ENCODE assay signal across 24 cellular contexts in genomic region chr16:57752581-57753447, GRCh38. TPM values are rescaled to one million over a fixed set of nuclear protein-coding genes. Genes with fewer than 3 reads are reported as not detected.
DNase-seq lines count a peak whose midpoint lies in the region; ATAC-seq and TF ChIP-seq lines count a peak whose summit lies in the region.
"Had no signal": no experiment of that assay in that cellular context is flagged by ENCODE, and none has a peak within 500 bp of the region (broad histone marks: within the 10 kb centered on the region; RNA-seq: fewer than 3 reads in every experiment).

No MANE protein-coding gene starts in this region.

- peaks cover 12% of the 10 kb centered on the region for H3K36me3 Mint-ChIP-seq in effector memory CD8-positive, alpha-beta T cell (ENCODE audit: insufficient read depth)

- CTCF ChIA-PET in RWPE1 (lab: Yijun Ruan, JAX) = no interaction called here

- H3K27me3 Mint-ChIP-seq in effector memory CD8-positive, alpha-beta T cell = no peaks in the 10 kb centered on the region

- no peaks in the 10 kb centered on the region for H3K9me3 Mint-ChIP-seq in effector memory CD8-positive, alpha-beta T cell
- H3K9me3 Mint-ChIP-seq: CD8-positive, alpha-beta T cell had no signal

- H3K4me1 ChIP-seq in BE2C (no peaks in the 10 kb centered on the region), right cardiac atrium (ENCODE audit: control insufficient read depth, insufficient read depth, low read length) (no peaks in the 10 kb centered on the region), mucosa of descending colon (ENCODE audit: low read depth) (no peaks in the 10 kb centered on the region)

- WGBS in right cardiac atrium = 88% methylated on average over 44 of the region's 44 CpGs

- ATAC-seq in right cardiac atrium (no peak), mucosa of descending colon (no peak), HG02571 (IDR thresholded peaks at IDR 0.05; ENCODE audit: unreplicated experiment) (no peak)
- no peak for ATAC-seq in effector memory CD8-positive, alpha-beta T cell (replicated peaks)
- ATAC-seq: CD8-positive, alpha-beta T cell; HCT116 had no signal

- H3K9me3 ChIP-seq in BE2C = no peaks in the 10 kb centered on the region
- H3K9me3 ChIP-seq in right cardiac atrium (ENCODE audit: control insufficient read depth, low read length) = no peaks in the 10 kb centered on the region
- no peaks in the 10 kb centered on the region for H3K9me3 ChIP-seq in mucosa of descending colon
- H3K9me3 ChIP-seq: Caco-2, SJSA1 had no signal

- no peaks in the 10 kb centered on the region for H3K27me3 ChIP-seq in BE2C
- no peaks in the 10 kb centered on the region for H3K27me3 ChIP-seq in right cardiac atrium (ENCODE audit: control insufficient read depth, insufficient read depth)
- H3K27me3 ChIP-seq: SJSA1 had no signal

- H3K27ac Mint-ChIP-seq in effector memory CD8-positive, alpha-beta T cell = no peak overlapping the region
- H3K27ac Mint-ChIP-seq: CD8-positive, alpha-beta T cell had no signal

- DNase-seq in BE2C (peak; percentile 8), RWPE1 (ENCODE audit: low spot score) (no peak), right cardiac atrium (peak; percentile 13 to 51 (median 47)), mucosa of descending colon (peak in 2 of 3 donors; percentile 20 to 47), SKM-1 (lab: John Stamatoyannopoulos, UW; ENCODE audit: unreplicated experiment) (no peak)
- DNase-seq in effector memory CD8-positive, alpha-beta T cell = no peak
- DNase-seq: CD8-positive, alpha-beta T cell; Kasumi-1; NCI-H1092 treated with DMSO at 0.1 percent for 48 hours; NCI-H1436; NCI-H187; NCI-H2081 treated with DMSO at 0.1 percent for 48 hours; NCI-H2171; NCI-H226; NCI-H510A; NCI-H69 had no signal

- POLR2A ChIA-PET in RWPE1 (lab: Yijun Ruan, JAX; ENCODE audit: low non-redundant PET) = no interaction called here

- no peak for TF ChIP-seq CTCF in BE2C (IDR thresholded peaks at IDR 0.05; ENCODE audit: low read depth, low read length)
- TF ChIP-seq CTCF in RWPE1 (conservative IDR thresholded peaks at IDR 0.05; ENCODE audit: low read depth) = no peak
- TF ChIP-seq CTCF in mucosa of descending colon (IDR thresholded peaks at IDR 0.05) = no peak

- intact Hi-C loops in right cardiac atrium (cut with DNase I) = loop anchor here in 2 of 4 donors (10.0 kb wide), 2 partner anchors 242 to 252 kb away; partner anchors contain the start of genes USB1 (in 1 of the 2) and ZNF319 (in 1 of the 2)
- intact Hi-C loops in mucosa of descending colon (cut with DNase I, micrococcal nuclease) = no loop called here

- H3K27ac ChIP-seq in RWPE1 (peak overlapping the region; percentile 18; the same call in 1 of the 2 replicates), right cardiac atrium (ENCODE audit: low read length) (no peak overlapping the region)
- H3K27ac ChIP-seq: C4-2B, SJSA1 had no signal

- H3K36me3 ChIP-seq in BE2C (peaks cover 18% of the 10 kb centered on the region), mucosa of descending colon (ENCODE audit: low read depth) (no peaks in the 10 kb centered on the region)

- peaks cover 8 to 12% of the 10 kb centered on the region in 2 donors for H3K4me1 Mint-ChIP-seq in effector memory CD8-positive, alpha-beta T cell (ENCODE audit: low read depth in 2 of 2)

- no peak overlapping the region for H3K4me3 ChIP-seq in BE2C (ENCODE audit: low read depth, low read length)
- H3K4me3 ChIP-seq in right cardiac atrium (ENCODE audit: low read length) = no peak overlapping the region
- H3K4me3 ChIP-seq in mucosa of descending colon = no peak overlapping the region
- H3K4me3 ChIP-seq: SJSA1 had no signal

- no peak overlapping the region for H3K4me3 Mint-ChIP-seq in effector memory CD8-positive, alpha-beta T cell
- H3K4me3 Mint-ChIP-seq: CD8-positive, alpha-beta T cell had no signal

RNA-seq across cellular contexts. Expression of gene KATNB1, which starts 17.2 kb away (rescaled TPM):
- polyA plus RNA-seq in BE2C (2012; ENCODE audit: insufficient read depth, insufficient read length, low read depth) = 99.0 TPM
- total RNA-seq in right cardiac atrium (10 to 100 TPM in 3 of 4 donors, 1 to 10 TPM in 1; 8.4 to 16.3 (median 12.3) TPM), mucosa of descending colon (10 to 100 TPM; 12.8 to 21.1 (median 17.9) TPM)
- polyA plus RNA-seq in right cardiac atrium = 10.2 TPM

RNA-seq across cellular contexts. Expression of gene KIFC3, which starts 49.5 kb away (rescaled TPM):
- 36.8 TPM for polyA plus RNA-seq in BE2C (2012; ENCODE audit: insufficient read depth, insufficient read length, low read depth)
- total RNA-seq in right cardiac atrium = 10 to 100 TPM; 45.8 to 67.5 (median 50.0) TPM
- polyA plus RNA-seq in right cardiac atrium = 39.9 TPM
- total RNA-seq in mucosa of descending colon = 10 to 100 TPM in 1 of 3 donors, 1 to 10 TPM in 2; 3.7 to 17.2 (median 8.3) TPM

RNA-seq across cellular contexts. Expression of gene DRC7, which starts 58.2 kb away (rescaled TPM):
- polyA plus RNA-seq in BE2C (2012; ENCODE audit: insufficient read depth, insufficient read length, low read depth) = not detected
- not detected for total RNA-seq in right cardiac atrium
- not detected for polyA plus RNA-seq in right cardiac atrium
- not detected for total RNA-seq in mucosa of descending colon
- total RNA-seq: A673; CD8-positive, alpha-beta T cell; HT-29; M059J; SJSA1 had no signal

Comparison
In these comparisons a context has a peak if more than half of its experiments do, and no peak if none do; other contexts are left out.
1. DNase-seq: peak in BE2C (single experiment), right cardiac atrium (3 of 3) and mucosa of descending colon (2 of 3); none in RWPE1 (single experiment), SKM-1 (single experiment) and effector memory CD8-positive, alpha-beta T cell (0 of 3).